In the genomic region with DNA sequence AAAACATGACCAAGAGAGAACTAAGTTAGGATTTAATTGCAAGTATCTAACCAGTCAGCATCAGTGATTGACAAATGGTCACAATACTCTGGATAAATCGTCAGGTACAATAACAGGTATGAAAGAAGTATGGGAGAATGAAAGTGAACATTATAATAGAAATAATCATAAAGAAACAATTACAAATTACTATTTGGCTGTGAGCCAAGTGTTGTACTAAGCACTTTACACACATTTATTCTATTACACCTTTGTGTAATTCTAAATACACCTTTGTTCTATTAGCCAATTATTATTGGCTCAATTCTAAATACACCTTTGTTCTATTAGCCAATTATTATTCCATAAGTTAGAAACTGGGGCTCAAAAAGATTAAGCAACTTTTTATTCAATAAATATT, we compare ENCODE assay signal across 6 cellular contexts.
"Had no signal": no experiment of that assay in that cellular context is flagged by ENCODE, and none has a peak within 500 bp of the region (broad histone marks: within the 10 kb centered on the region; RNA-seq: fewer than 3 reads in every experiment).

No MANE protein-coding gene starts in this region.

- H3K27ac ChIP-seq: HL-60 had no signal

- FAIRE-seq: HepG2, HTR-8/SVneo had no signal

- DNase-seq: IMR-90, KBM-7, KG1 had no signal

- ATAC-seq: HepG2 had no signal
